Comparison of ENCODE assay signal across 24 cellular contexts in the genomic region with DNA sequence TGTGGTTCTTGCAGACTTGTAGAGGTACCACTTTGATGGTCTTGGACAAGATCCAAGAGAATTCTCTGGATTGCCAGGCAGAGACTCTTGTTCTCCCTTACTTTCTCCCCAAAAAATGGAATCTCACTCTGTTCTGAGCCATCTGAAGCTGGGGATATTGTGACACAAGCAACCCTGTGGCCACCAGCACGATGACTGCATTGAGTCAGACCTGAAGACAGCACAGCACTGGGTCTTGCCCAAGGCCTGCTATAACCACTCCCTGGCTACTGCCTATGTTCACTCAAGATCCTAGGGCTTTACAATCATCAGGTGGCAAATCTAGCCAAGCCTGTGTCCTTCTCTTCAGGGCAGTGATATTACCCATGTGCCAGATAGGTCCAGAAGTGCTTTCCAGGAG.
"Had no signal": no experiment of that assay in that cellular context is flagged by ENCODE, and none has a peak within 500 bp of the region (broad histone marks: within the 10 kb centered on the region; RNA-seq: fewer than 3 reads in every experiment).

No MANE protein-coding gene starts in this region.

- H3K4me3 ChIP-seq: colonic mucosa, esophagus squamous epithelium, gastrocnemius medialis, heart right ventricle, left lung, lower lobe of right lung had no signal

- DNase-seq: cerebellar nuclear complex; colonic mucosa; cortex of kidney; effector CD8-positive, alpha-beta T cell; effector memory CD8-positive, alpha-beta T cell; endodermal cell; esophagus squamous epithelium; foreskin fibroblast; foreskin melanocyte; gastrocnemius medialis; glutamatergic neuron; head of caudate nucleus; heart right ventricle; hippocampal formation; left cardiac atrium; left ventricle myocardium superior; lower lobe of right lung; mammary epithelial cell; mesendoderm; midbrain had no signal

- H3K36me3 ChIP-seq: colonic mucosa, esophagus squamous epithelium, gastrocnemius medialis, heart right ventricle, left lung, lower lobe of right lung had no signal

- H3K9me3 ChIP-seq: colonic mucosa, esophagus squamous epithelium, gastrocnemius medialis, left lung, lower lobe of right lung had no signal

- FAIRE-seq: endometrium, islet of Langerhans, keratinocyte had no signal

- H3K27me3 ChIP-seq: colonic mucosa, esophagus squamous epithelium, gastrocnemius medialis, heart right ventricle, left lung had no signal

- ATAC-seq: effector memory CD8-positive, alpha-beta T cell; gastrocnemius medialis; heart right ventricle; left cardiac atrium; left ventricle myocardium superior had no signal

- H3K27ac ChIP-seq: colonic mucosa, esophagus squamous epithelium, gastrocnemius medialis, heart right ventricle, left lung, lower lobe of right lung had no signal

- H3K4me1 ChIP-seq: colonic mucosa, left lung had no signal
